In the genomic region with DNA sequence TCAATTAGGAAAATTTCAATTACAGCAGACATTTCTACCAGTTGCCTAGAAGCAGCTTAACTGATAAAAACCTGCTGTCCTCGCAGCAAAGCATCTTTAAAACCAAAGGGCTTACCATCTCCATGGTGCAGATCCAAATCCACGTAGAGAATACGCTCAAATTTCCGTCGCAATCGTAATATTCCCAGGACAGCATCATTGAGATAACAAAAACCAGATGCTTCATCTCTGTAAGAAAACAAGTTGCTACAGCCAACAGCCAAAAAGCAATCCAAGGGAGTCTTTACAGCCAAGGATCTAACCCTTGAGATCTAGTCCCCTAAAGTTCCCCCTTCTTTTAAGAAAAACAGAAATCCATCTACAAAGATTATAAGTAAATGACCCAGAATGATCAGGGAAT, we compare ENCODE assay signal across 17 cellular contexts.
A peak's percentile ranks its signal among the peaks of the same experiment; 100 is the strongest.
DNase-seq lines count a peak whose midpoint lies in the region; ATAC-seq and TF ChIP-seq lines count a peak whose summit lies in the region.
"Had no signal": no experiment of that assay in that cellular context is flagged by ENCODE, and none has a peak within 500 bp of the region (broad histone marks: within the 10 kb centered on the region; RNA-seq: fewer than 3 reads in every experiment).

No MANE protein-coding gene starts in this region.

- TF ChIP-seq CTCF in testis (IDR thresholded peaks at IDR 0.05), result no peak

- no peaks in the 10 kb centered on the region for H3K4me1 ChIP-seq in testis

- H3K27me3 ChIP-seq in testis, result no peaks in the 10 kb centered on the region

- no peak for TF ChIP-seq POLR2A in testis (IDR thresholded peaks at IDR 0.05)

- H3K4me3 ChIP-seq in testis, result no peak overlapping the region

- DNase-seq in AG20443 (ENCODE audit: low spot score), result peak; percentile 5
- DNase-seq in fibroblast of the conjunctiva (ENCODE audit: low read depth), result peak; percentile 36
- peak; percentile 7 for DNase-seq in stromal cell of bone marrow (ENCODE audit: low read depth)
- no peak for DNase-seq in testis
- no peak for DNase-seq in NCI-H1417 (lab: John Stamatoyannopoulos, UW)
- DNase-seq: DMS79 treated with DMSO at 0.1 percent for 48 hours, H9, KBM-7, NCI-H1105, NCI-H1694 treated with DMSO at 0.1 percent for 48 hours, NCI-H510A treated with DMSO at 0.1 percent for 48 hours, NCI-H774, OCI-M1, SHP77 treated with DMSO at 0.1 percent for 48 hours had no signal

- no peaks in the 10 kb centered on the region for H3K9me3 ChIP-seq in testis

- 63 to 65% methylated on average over 6 of the region's 6 CpGs for WGBS in testis, 2 donors

- ATAC-seq in SK-N-SH treated with all-trans-retinoic acid at 6 μM for 48 hours, result no peak
- no peak for ATAC-seq in HG03097 (IDR thresholded peaks at IDR 0.05; ENCODE audit: low FRiP score, unreplicated experiment)
- ATAC-seq: HepG2 had no signal

- H3K36me3 ChIP-seq in testis (ENCODE audit: low read depth, missing control alignments), result no peaks in the 10 kb centered on the region

- no peak overlapping the region for H3K27ac ChIP-seq in testis

- intact Hi-C loops in testis (cut with DNase I; ENCODE audit: low total_unique reads), result no loop called here

TF ChIP-seq in SK-N-SH treated with all-trans-retinoic acid at 6 μM for 48 hours, 23 proteins besides CTCF, POLR2A, EP300 and RAD21:
- no peak for TF ChIP-seq PPARA (CRISPR knock-in tag; IDR thresholded peaks at IDR 0.05; ENCODE audit: borderline replicate concordance)
- TF ChIP-seq TCF4 (CRISPR knock-in tag; IDR thresholded peaks at IDR 0.05; ENCODE audit: borderline replicate concordance), result peak; percentile 80
- TF ChIP-seq BACH2 (CRISPR knock-in tag; IDR thresholded peaks at IDR 0.05; ENCODE audit: borderline replicate concordance), result no peak
- TF ChIP-seq ARNTL (CRISPR knock-in tag; IDR thresholded peaks at IDR 0.05; ENCODE audit: borderline replicate concordance, low read depth), result no peak
- no peak for TF ChIP-seq ZFP3 (CRISPR knock-in tag; IDR thresholded peaks at IDR 0.05)
- TF ChIP-seq OSR1 (CRISPR knock-in tag; IDR thresholded peaks at IDR 0.05), result no peak
- no peak for TF ChIP-seq ZNF8 (CRISPR knock-in tag; IDR thresholded peaks at IDR 0.05)
- no peak for TF ChIP-seq TOX (CRISPR knock-in tag; IDR thresholded peaks at IDR 0.05; ENCODE audit: borderline replicate concordance)

Comparison
In these comparisons a context has a peak if more than half of its experiments do, and no peak if none do; other contexts are left out.
1. DNase-seq: peak in AG20443 (single experiment), fibroblast of the conjunctiva (single experiment) and stromal cell of bone marrow (single experiment); none in testis (single experiment) and NCI-H1417 (0 of 3).